15 cellular contexts compared by ENCODE assay signal in the genomic region with DNA sequence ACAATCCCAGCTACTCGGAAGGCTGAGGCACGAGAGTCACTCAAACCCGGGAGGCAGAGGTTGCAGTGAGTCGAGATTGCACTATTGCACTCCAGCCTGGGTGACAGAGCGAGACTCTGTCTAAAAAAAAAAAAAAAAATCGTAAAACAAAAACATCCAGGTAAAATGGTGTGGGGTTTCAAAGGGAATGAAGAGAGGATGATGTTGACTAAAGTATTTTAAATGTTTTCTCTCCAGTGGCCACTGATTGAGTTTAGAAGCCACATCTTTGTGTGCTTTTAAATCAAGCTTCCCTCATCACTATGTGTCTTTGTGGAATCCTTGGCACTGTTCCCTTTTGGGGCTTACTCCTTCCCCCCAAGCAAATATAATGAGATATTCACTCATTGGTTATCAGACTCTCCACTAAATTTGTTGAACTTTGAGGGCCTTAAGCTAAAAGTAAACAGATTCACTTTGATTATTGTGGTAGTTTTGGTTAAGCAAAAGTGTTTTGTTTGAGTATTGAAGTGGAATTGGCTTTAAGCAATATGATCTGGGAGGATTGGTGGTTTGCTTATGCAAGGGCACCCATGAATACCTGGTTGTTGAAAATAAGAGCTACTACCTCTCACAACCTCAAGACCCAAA.
"Had no signal": no experiment of that assay in that cellular context is flagged by ENCODE, and none has a peak within 500 bp of the region (broad histone marks: within the 10 kb centered on the region; RNA-seq: fewer than 3 reads in every experiment).

No MANE protein-coding gene starts in this region.

- H3K4me1 ChIP-seq: adrenal gland, gastroesophageal sphincter had no signal

- H3K27ac ChIP-seq: adrenal gland, cardiac muscle cell, epithelial cell of prostate, gastroesophageal sphincter, ovary, tibial nerve had no signal

- H3K27me3 ChIP-seq: adrenal gland, cardiac muscle cell, gastroesophageal sphincter, ovary, tibial nerve had no signal

- DNase-seq: activated CD4-positive, alpha-beta memory T cell treated with anti-CD3 and anti-CD28 coated beads for 36 hours; activated CD4-positive, alpha-beta T cell treated with anti-CD3 and anti-CD28 coated beads for 36 hours; activated effector memory CD4-positive, alpha-beta T cell treated with anti-CD3 and anti-CD28 coated beads, Interleukin-2, amount 50 U/mL, for 16 hours; activated T-cell treated with anti-CD3 and anti-CD28 coated beads, Interleukin-2, amount 50 U/mL, for 4 hours; adrenal gland; left cardiac atrium; ovary; stimulated activated CD4-positive, alpha-beta T cell treated with anti-CD3 and anti-CD28 coated beads, Interleukin-12 subunit alpha, Interleukin-12 subunit beta, amount 100 ng/mL, for 4 hours; stimulated activated CD4-positive, alpha-beta T cell treated with anti-CD3 and anti-CD28 coated beads, Interleukin-2, amount 100 ng/mL, for 24 hours had no signal

- H3K9me3 ChIP-seq: adrenal gland, gastroesophageal sphincter, ovary, tibial nerve had no signal

- H3K36me3 Mint-ChIP-seq: activated CD4-positive, alpha-beta memory T cell treated with anti-CD3 and anti-CD28 coated beads for 36 hours; activated naive CD4-positive, alpha-beta T cell treated with anti-CD3 and anti-CD28 coated beads, Interleukin-2, amount 50 U/mL, for 24 hours; stimulated activated effector memory CD8-positive, alpha-beta T cell treated with anti-CD3 and anti-CD28 coated beads, Interleukin-12 subunit alpha, Interleukin-12 subunit beta, amount 100 ng/mL, for 72 hours had no signal

- H3K9me3 Mint-ChIP-seq: activated CD4-positive, alpha-beta memory T cell treated with anti-CD3 and anti-CD28 coated beads for 36 hours; activated naive CD4-positive, alpha-beta T cell treated with anti-CD3 and anti-CD28 coated beads, Interleukin-2, amount 50 U/mL, for 24 hours; activated T-cell treated with anti-CD3 and anti-CD28 coated beads, Interleukin-2, amount 50 U/mL, for 4 hours had no signal

- H3K27ac Mint-ChIP-seq: activated CD4-positive, alpha-beta memory T cell treated with anti-CD3 and anti-CD28 coated beads for 36 hours; activated CD4-positive, alpha-beta T cell treated with anti-CD3 and anti-CD28 coated beads for 36 hours; activated naive CD4-positive, alpha-beta T cell treated with anti-CD3 and anti-CD28 coated beads, Interleukin-2, amount 50 U/mL, for 24 hours; stimulated activated effector memory CD8-positive, alpha-beta T cell treated with anti-CD3 and anti-CD28 coated beads, Interleukin-12 subunit alpha, Interleukin-12 subunit beta, amount 100 ng/mL, for 72 hours had no signal

- H3K4me3 ChIP-seq: adrenal gland, cardiac muscle cell, gastroesophageal sphincter, ovary, tibial nerve had no signal

- H3K4me1 Mint-ChIP-seq: activated CD4-positive, alpha-beta T cell treated with anti-CD3 and anti-CD28 coated beads for 36 hours; activated naive CD4-positive, alpha-beta T cell treated with anti-CD3 and anti-CD28 coated beads, Interleukin-2, amount 50 U/mL, for 24 hours; stimulated activated effector memory CD8-positive, alpha-beta T cell treated with anti-CD3 and anti-CD28 coated beads, Interleukin-12 subunit alpha, Interleukin-12 subunit beta, amount 100 ng/mL, for 72 hours had no signal

- ATAC-seq: activated CD4-positive, alpha-beta T cell treated with anti-CD3 and anti-CD28 coated beads for 36 hours; activated T-cell treated with anti-CD3 and anti-CD28 coated beads, Interleukin-2, amount 50 U/mL, for 4 hours; gastroesophageal sphincter; left cardiac atrium; stimulated activated effector memory CD8-positive, alpha-beta T cell treated with anti-CD3 and anti-CD28 coated beads, Interleukin-12 subunit alpha, Interleukin-12 subunit beta, amount 100 ng/mL, for 72 hours had no signal

- H3K4me3 Mint-ChIP-seq: activated CD4-positive, alpha-beta memory T cell treated with anti-CD3 and anti-CD28 coated beads for 36 hours; activated CD4-positive, alpha-beta T cell treated with anti-CD3 and anti-CD28 coated beads for 36 hours; activated naive CD4-positive, alpha-beta T cell treated with anti-CD3 and anti-CD28 coated beads, Interleukin-2, amount 50 U/mL, for 24 hours; activated T-cell treated with anti-CD3 and anti-CD28 coated beads, Interleukin-2, amount 50 U/mL, for 4 hours; stimulated activated effector memory CD8-positive, alpha-beta T cell treated with anti-CD3 and anti-CD28 coated beads, Interleukin-12 subunit alpha, Interleukin-12 subunit beta, amount 100 ng/mL, for 72 hours had no signal

- H3K36me3 ChIP-seq: adrenal gland, cardiac muscle cell, gastroesophageal sphincter, ovary, tibial nerve had no signal

- H3K27me3 Mint-ChIP-seq: activated CD4-positive, alpha-beta memory T cell treated with anti-CD3 and anti-CD28 coated beads for 36 hours; activated CD4-positive, alpha-beta T cell treated with anti-CD3 and anti-CD28 coated beads for 36 hours; activated naive CD4-positive, alpha-beta T cell treated with anti-CD3 and anti-CD28 coated beads, Interleukin-2, amount 50 U/mL, for 24 hours had no signal
